In genomic region chr13:74134226-74134776, GRCh38 we compare ENCODE assay signal across 8 cellular contexts. TPM values are rescaled to one million over a fixed set of nuclear protein-coding genes. Genes with fewer than 3 reads are reported as not detected.
DNase-seq lines count a peak whose midpoint lies in the region; ATAC-seq and TF ChIP-seq lines count a peak whose summit lies in the region.

KLF12 (minus strand) TSS chr13:74134404.

- intact Hi-C loops in Calu3 (cut with micrococcal nuclease; ENCODE audit: unreplicated experiment): loop anchor here (5.0 to 10.0 kb wide), 3 partner anchors 100 to 300 kb away; no protein-coding TSS in a partner anchor

- H3K9ac ChIP-seq in HUES48 (ENCODE audit: low read depth, low read length): peak within 1 kb of the TSS; percentile 70
- peak within 1 kb of the TSS; percentile 83 for H3K9ac ChIP-seq in OCI-LY1 (ENCODE audit: low read length)

- H3K36me3 Mint-ChIP-seq in Calu3 (ENCODE audit: insufficient read depth, unreplicated experiment): peaks cover 7% of the 10 kb centered on the region

- CTCF ChIA-PET in Calu3 (lab: Charles Lee): no interaction called here

- H4K20me1 ChIP-seq in OCI-LY1 (ENCODE audit: insufficient read depth, low read length): no peaks in the 10 kb centered on the region

- TF ChIP-seq CTCF in Calu3 (IDR thresholded peaks at IDR 0.05; ENCODE audit: unreplicated experiment) (no peak), OCI-LY1 (IDR thresholded peaks at IDR 0.05; ENCODE audit: low read length) (no peak), epithelial cell of proximal tubule (conservative IDR thresholded peaks at IDR 0.05; ENCODE audit: low read depth, low read length) (no peak)

- H3K9me3 ChIP-seq in HUES48 (ENCODE audit: control insufficient read depth, insufficient read depth, low read length) (no peaks in the 10 kb centered on the region), OCI-LY1 (ENCODE audit: low read length) (no peaks in the 10 kb centered on the region), muscle layer of duodenum (ENCODE audit: control insufficient read depth in 1 of 2, low read length in 2 of 2) (no peaks in the 10 kb centered on the region)

- H3K4me1 Mint-ChIP-seq in Calu3 (ENCODE audit: low read depth, unreplicated experiment): no peaks in the 10 kb centered on the region

- peak within 1 kb of the TSS; percentile 39 for H3K27ac Mint-ChIP-seq in Calu3 (ENCODE audit: unreplicated experiment)

- no peak within 1 kb of the TSS for H3K4me3 Mint-ChIP-seq in Calu3 (ENCODE audit: low read depth, unreplicated experiment)

- H3K27ac ChIP-seq in HUES48 (ENCODE audit: low read depth, low read length) (peak within 1 kb of the TSS; percentile 96), OCI-LY1 (ENCODE audit: low read depth, low read length, poor library complexity, severe bottlenecking) (peak within 1 kb of the TSS; percentile 87), muscle layer of duodenum (ENCODE audit: low read length) (peak within 1 kb of the TSS; percentile 83)

- H3K4me3 ChIP-seq in HUES48 (ENCODE audit: low read depth, low read length): peak within 1 kb of the TSS; percentile 97
- peak within 1 kb of the TSS; percentile 75 for H3K4me3 ChIP-seq in OCI-LY1 (ENCODE audit: low read depth, low read length, poor library complexity, severe bottlenecking)
- H3K4me3 ChIP-seq in epithelial cell of proximal tubule (ENCODE audit: low read depth, low read length): peak within 1 kb of the TSS; percentile 93
- peak within 1 kb of the TSS; percentile 74 to 87 for H3K4me3 ChIP-seq in muscle layer of duodenum (ENCODE audit: low read depth in 1 of 2, low read length in 2 of 2)

- no peaks in the 10 kb centered on the region for H3K9me2 ChIP-seq in OCI-LY1 (ENCODE audit: low read depth, low read length)

- H3F3A ChIP-seq in OCI-LY1 (ENCODE audit: insufficient read depth, low read length): peaks cover 3% of the 10 kb centered on the region; the same call in 1 of the 2 replicates

- H3K9me3 Mint-ChIP-seq in Calu3 (ENCODE audit: low read depth, unreplicated experiment): no peaks in the 10 kb centered on the region

- H3K4me2 ChIP-seq in OCI-LY1 (ENCODE audit: low read length): peak within 1 kb of the TSS; percentile 90

- DNase-seq in Calu3: peak; percentile 59
- DNase-seq in activated T-cell treated with anti-CD3 and anti-CD28 coated beads for 1 hour (ENCODE audit: low read depth): peak; percentile 85
- no peak for DNase-seq in epithelial cell of proximal tubule (ENCODE audit: low read depth)
- peak; percentile 80 for DNase-seq in stimulated activated CD8-positive, alpha-beta memory T cell treated with anti-CD3 and anti-CD28 coated beads, Interleukin-7, amount 100 ng/mL, for 24 hours (ENCODE audit: low read depth)

- H3K27me3 Mint-ChIP-seq in Calu3 (ENCODE audit: unreplicated experiment): no peaks in the 10 kb centered on the region

- H2AFZ ChIP-seq in OCI-LY1 (ENCODE audit: low read length): 0 out of 2 replicates have a peak within 1 kb of the TSS, but pooled peaks have one; percentile 23

- H3K36me3 ChIP-seq in HUES48 (ENCODE audit: control insufficient read depth, insufficient read depth, low read length) (no peaks in the 10 kb centered on the region), OCI-LY1 (ENCODE audit: insufficient read depth, low read length) (no peaks in the 10 kb centered on the region), muscle layer of duodenum (ENCODE audit: control insufficient read depth in 1 of 2, insufficient read depth in 2 of 2, low read length in 2 of 2) (no peaks in the 10 kb centered on the region)

- BruUV-seq in Calu3 (replicated peaks; lab: Mats Ljungman, UMichigan): no TSS peak

- peaks cover 26% of the 10 kb centered on the region for H3K79me2 ChIP-seq in OCI-LY1 (ENCODE audit: insufficient read depth, low read length)

- ATAC-seq in GM21423 (IDR thresholded peaks at IDR 0.05; ENCODE audit: unreplicated experiment): peak; percentile 62

- H3K27me3 ChIP-seq in HUES48 (ENCODE audit: control insufficient read depth, insufficient read depth, low read length) (peaks cover 14% of the 10 kb centered on the region), OCI-LY1 (ENCODE audit: insufficient read depth, low read length) (no peaks in the 10 kb centered on the region), muscle layer of duodenum (ENCODE audit: low read depth, low read length) (no peaks in the 10 kb centered on the region)

- H3K4me1 ChIP-seq in HUES48 (ENCODE audit: control insufficient read depth, insufficient read depth, low read length): peaks cover 23% of the 10 kb centered on the region
- H3K4me1 ChIP-seq in OCI-LY1 (ENCODE audit: insufficient read depth, low read length, severe bottlenecking): peaks cover 40% of the 10 kb centered on the region
- H3K4me1 ChIP-seq in muscle layer of duodenum (ENCODE audit: control insufficient read depth in 1 of 2, insufficient read depth in 2 of 2, low read length in 2 of 2): peaks cover 0 to 24% of the 10 kb centered on the region in 2 donors

RNA-seq across cellular contexts. Expression of gene KLF12, which starts in this region (rescaled TPM):
- 3.0 and 3.9 TPM in 2 replicates for total RNA-seq in Calu3 (2022)
- total RNA-seq in epithelial cell of proximal tubule: 3.0 and 4.3 TPM in 2 replicates
